ENCODE assay signal across 24 cellular contexts in the genomic region with DNA sequence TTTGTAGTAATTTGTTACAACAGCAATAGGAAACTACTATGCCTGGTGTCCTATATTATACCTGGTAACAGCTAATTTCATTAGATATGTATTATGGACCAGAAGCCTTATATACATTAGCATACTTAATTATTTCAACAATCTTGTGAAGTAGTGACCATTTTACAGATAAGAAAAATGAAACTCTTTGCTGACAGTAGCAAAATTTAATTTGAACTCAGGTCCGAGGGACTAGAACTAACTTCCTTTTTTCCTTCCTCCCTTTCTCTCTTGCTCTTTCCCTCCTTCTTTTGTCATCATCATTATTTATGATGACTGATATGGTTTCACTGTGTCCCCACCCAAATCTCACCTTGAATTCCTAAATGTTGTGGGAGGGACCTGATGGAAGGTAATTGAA.
A peak's percentile ranks its signal among the peaks of the same experiment; 100 is the strongest.
DNase-seq lines count a peak whose midpoint lies in the region; ATAC-seq, FAIRE-seq and TF ChIP-seq lines count a peak whose summit lies in the region.
"Had no signal": no experiment of that assay in that cellular context is flagged by ENCODE, and none has a peak within 500 bp of the region (broad histone marks: within the 10 kb centered on the region; RNA-seq: fewer than 3 reads in every experiment).

No MANE protein-coding gene starts in this region.

- H3K9me1 ChIP-seq in IMR-90 (ENCODE audit: insufficient read depth, low read length): no peaks in the 10 kb centered on the region

- H3K27me3 ChIP-seq in HepG2 (ENCODE audit: control insufficient read depth in 1 of 2, insufficient read depth in 2 of 2, low read length in 2 of 2) (no peaks in the 10 kb centered on the region), right lobe of liver (no peaks in the 10 kb centered on the region), IMR-90 (ENCODE audit: control insufficient read depth, insufficient read depth, low read length) (no peaks in the 10 kb centered on the region; the same call in 1 of the 2 replicates)
- H3K27me3 ChIP-seq: BE2C, BLaER1 had no signal

- H3K4me1 ChIP-seq in HepG2 (ENCODE audit: insufficient read depth, low read length) (no peaks in the 10 kb centered on the region), right lobe of liver (no peaks in the 10 kb centered on the region), IMR-90 (ENCODE audit: control insufficient read depth, insufficient read depth, low read length) (no peaks in the 10 kb centered on the region)
- H3K4me1 ChIP-seq: BE2C, BLaER1 had no signal

- no peak overlapping the region for H3K14ac ChIP-seq in IMR-90 (replicated peaks; ENCODE audit: low read depth, low read length)

- H3K79me1 ChIP-seq in IMR-90 (ENCODE audit: low read depth in 1 of 2, low read length in 2 of 2): no peaks in the 10 kb centered on the region

- no peak overlapping the region for H4K91ac ChIP-seq in IMR-90 (ENCODE audit: insufficient read depth, low read depth, low read length)

- BruUV-seq in HepG2 (replicated peaks; lab: Mats Ljungman, UMichigan): no TSS peak
- no TSS peak for BruUV-seq in IMR-90 (replicated peaks; lab: Mats Ljungman, UMichigan)

- no peak overlapping the region for H4K8ac ChIP-seq in IMR-90 (ENCODE audit: low read depth in 2 of 2, low read length in 2 of 2)

- H3K79me2 ChIP-seq in HepG2 (ENCODE audit: insufficient read depth, low read length): no peaks in the 10 kb centered on the region

- H4K20me1 ChIP-seq in HepG2 (ENCODE audit: insufficient read depth, low read length): no peaks in the 10 kb centered on the region
- H4K20me1 ChIP-seq in IMR-90 (ENCODE audit: insufficient read depth, low read length): no peaks in the 10 kb centered on the region
- H4K20me1 ChIP-seq: BLaER1 had no signal

- POLR2A ChIA-PET in HepG2 (lab: Yijun Ruan, JAX): no interaction called here
- POLR2A ChIA-PET in IMR-90 (lab: Charles Lee; ENCODE audit: unreplicated experiment): no interaction called here

- FAIRE-seq in HepG2 (lab: Jason Lieb, UNC): no peak
- FAIRE-seq: GM12878, GM12892, GM18507 had no signal

- ATAC-seq in HepG2 (no peak), right lobe of liver (no peak), IMR-90 (ENCODE audit: low read depth) (no peak)
- ATAC-seq: GM12878 had no signal

- WGBS in HepG2 (ENCODE audit: low lambda C conversion rate): 0% methylated on average over 1 of the region's 1 CpG
- WGBS in right lobe of liver (ENCODE audit: insufficient coverage, low coverage, low lambda C conversion rate, missing lambda C conversion rate): 58% methylated on average over 1 of the region's 1 CpG
- no CpG with 5 or more reads among the region's 1 CpG for WGBS in IMR-90 (ENCODE audit: extremely low coverage in 2 of 2, insufficient read length in 1 of 2), 2 experiments

- H3K4me3 ChIP-seq in HepG2 (replicated peaks in 1 of 3; ENCODE audit: insufficient read depth in 1 of 3, low read depth in 2 of 3, low read length in 3 of 3) (no peak overlapping the region), right lobe of liver (no peak overlapping the region), IMR-90 (ENCODE audit: insufficient read depth, low read depth, low read length) (no peak overlapping the region)
- H3K4me3 ChIP-seq: BLaER1, GM12878 had no signal

- no peak overlapping the region for H4K5ac ChIP-seq in IMR-90 (ENCODE audit: low read depth, low read length)

- no peak for TF ChIP-seq RAD21 in HepG2 (CRISPR knock-in tag; IDR thresholded peaks at IDR 0.05)
- TF ChIP-seq RAD21 in IMR-90 (IDR thresholded peaks at IDR 0.05; ENCODE audit: low read length): no peak

- H2AK9ac ChIP-seq in IMR-90 (replicated peaks; ENCODE audit: low read depth, low read length, poor library complexity): no peak overlapping the region

- H2BK20ac ChIP-seq in IMR-90 (ENCODE audit: low read depth, low read length): no peak overlapping the region

- CTCF ChIA-PET in HepG2 (lab: Yijun Ruan, JAX; ENCODE audit: low intra/inter-chr PET ratio, low total read pairs): no interaction called here
- CTCF ChIA-PET in IMR-90 (lab: Yijun Ruan, JAX): no interaction called here

- TF ChIP-seq CTCF in HepG2 (CRISPR knock-in tag; IDR thresholded peaks at IDR 0.05) (no peak), right lobe of liver (IDR thresholded peaks at IDR 0.05) (no peak), IMR-90 (conservative IDR thresholded peaks at IDR 0.05; ENCODE audit: low read depth, low read length) (no peak)

- no peak overlapping the region for H3K4me2 ChIP-seq in HepG2 (ENCODE audit: low read depth, low read length)
- H3K4me2 ChIP-seq in IMR-90 (ENCODE audit: low read depth, low read length): no peak overlapping the region
- H3K4me2 ChIP-seq: BLaER1 had no signal

- no peak overlapping the region for H3K18ac ChIP-seq in IMR-90 (ENCODE audit: low read depth, low read length)

- H3K9ac ChIP-seq in HepG2 (ENCODE audit: insufficient read depth, low read depth, low read length) (no peak overlapping the region), IMR-90 (ENCODE audit: low read depth, low read length) (no peak overlapping the region)
- H3K9ac ChIP-seq: BLaER1 had no signal

- H3K23ac ChIP-seq in IMR-90 (ENCODE audit: low read depth, low read length): no peak overlapping the region

- no peak overlapping the region for H3K4ac ChIP-seq in IMR-90 (ENCODE audit: low read depth, low read length)

- no peak overlapping the region for H3K27ac ChIP-seq in HepG2 (ENCODE audit: extremely low read length, insufficient read depth, low read length)
- H3K27ac ChIP-seq in right lobe of liver: no peak overlapping the region
- no peak overlapping the region for H3K27ac ChIP-seq in IMR-90 (ENCODE audit: insufficient read depth, low read length)
- no peak overlapping the region for H3K27ac ChIP-seq in caudate nucleus (ENCODE audit: low read depth, low read length)
- H3K27ac ChIP-seq: 22Rv1, BLaER1 had no signal

- intact Hi-C loops in HepG2 (cut with micrococcal nuclease; ENCODE audit: unreplicated experiment) (no loop called here), right lobe of liver (cut with DNase I) (no loop called here), IMR-90 (cut with micrococcal nuclease) (no loop called here)

- H2BK120ac ChIP-seq in IMR-90 (ENCODE audit: low read depth, low read length): no peak overlapping the region

- no peak for TF ChIP-seq POLR2A in HepG2 (IDR thresholded peaks at IDR 0.05; ENCODE audit: insufficient read depth in 1 of 2, low read depth in 2 of 2, low read length in 2 of 2)
- TF ChIP-seq POLR2A in right lobe of liver (IDR thresholded peaks at IDR 0.05): no peak
- TF ChIP-seq POLR2A in IMR-90 (IDR thresholded peaks at IDR 0.05; ENCODE audit: low read depth, low read length): no peak

- no peak overlapping the region for H3K56ac ChIP-seq in IMR-90 (ENCODE audit: extremely low read depth, insufficient read depth, low read length)

- in situ Hi-C loops in HepG2 (cut with HindIII; ENCODE audit: extremely low pct_ligation_motif_present, low pct_unique_long_range_greater_than_20kb): no loop called here
- in situ Hi-C loops in IMR-90 (cut with MboI; ENCODE audit: low sequenced_read_pairs): no loop called here

- H2BK15ac ChIP-seq in IMR-90 (ENCODE audit: low read depth, low read length): no peak overlapping the region

- H3K9me3 ChIP-seq in HepG2 (ENCODE audit: low read length): no peaks in the 10 kb centered on the region; the same call in 1 of the 2 replicates
- H3K9me3 ChIP-seq in right lobe of liver: no peaks in the 10 kb centered on the region
- no peaks in the 10 kb centered on the region for H3K9me3 ChIP-seq in IMR-90 (ENCODE audit: control insufficient read depth, insufficient read depth, low read length)
- H3K9me3 ChIP-seq: BE2C, BLaER1 had no signal

- H2BK5ac ChIP-seq in IMR-90 (ENCODE audit: low read depth, low read length, poor library complexity, severe bottlenecking): no peak overlapping the region

- TF ChIP-seq EP300 in HepG2 (IDR thresholded peaks at IDR 0.05; ENCODE audit: low read depth in 2 of 2, low read length in 2 of 2) (no peak), HepG2 (CRISPR knock-in tag; IDR thresholded peaks at IDR 0.05; ENCODE audit: borderline replicate concordance) (no peak)

- no peak overlapping the region for H2AK5ac ChIP-seq in IMR-90 (ENCODE audit: low read depth, low read length)

- no peak overlapping the region for H2AFZ ChIP-seq in HepG2 (ENCODE audit: low read length)
- no peak overlapping the region for H2AFZ ChIP-seq in IMR-90 (replicated peaks; ENCODE audit: low read length, poor library complexity)

- no peaks in the 10 kb centered on the region for H3K36me3 ChIP-seq in HepG2 (replicated peaks in 1 of 2; ENCODE audit: control insufficient read depth in 1 of 2, insufficient read depth in 2 of 2, low read length in 2 of 2)
- no peaks in the 10 kb centered on the region for H3K36me3 ChIP-seq in right lobe of liver
- no peaks in the 10 kb centered on the region for H3K36me3 ChIP-seq in IMR-90 (ENCODE audit: control insufficient read depth, insufficient read depth, low read length)
- H3K36me3 ChIP-seq: BE2C, BLaER1 had no signal

- dilution Hi-C loops in IMR-90 (cut with HindIII; ENCODE audit: low sequenced_read_pairs, unreplicated experiment): no loop called here

- DNase-seq in HepG2 (ENCODE audit: low spot score) (no peak), right lobe of liver (no peak), IMR-90 (no peak), caudate nucleus (lab: John Stamatoyannopoulos, UW) (no peak)
- DNase-seq in activated CD8-positive, alpha-beta memory T cell treated with anti-CD3 and anti-CD28 coated beads, Interleukin-2, amount 50 U/mL, for 48 hours: no peak
- DNase-seq: ACHN; BE2C; C1 segment of cervical spinal cord; CD4-positive, alpha-beta memory T cell; CD4-positive, CD25-positive, alpha-beta regulatory T cell; CD8-positive, alpha-beta memory T cell; COR-L47; DMS 273 treated with DMSO at 0.1 percent for 48 hours; DMS153; DMS53; DMS79; DND-41; EL; GDM1 had no signal

TF ChIP-seq in HepG2, 621 proteins besides CTCF, POLR2A, EP300 and RAD21 (continues in another document):
- TF ChIP-seq EZH2 (conservative IDR thresholded peaks at IDR 0.05; ENCODE audit: low read depth, low read length): no peak
- TF ChIP-seq ZNF883 (CRISPR knock-in tag; IDR thresholded peaks at IDR 0.05; ENCODE audit: not compliant biosample characterization): no peak
- no peak for TF ChIP-seq FOXK2 (IDR thresholded peaks at IDR 0.05)
- no peak for TF ChIP-seq SATB2 (CRISPR knock-in tag; IDR thresholded peaks at IDR 0.05)
- TF ChIP-seq TCF7 (IDR thresholded peaks at IDR 0.05; ENCODE audit: low read depth): no peak
- TF ChIP-seq ZNF44 (CRISPR knock-in tag; IDR thresholded peaks at IDR 0.05): no peak
- TF ChIP-seq MAFK (conservative IDR thresholded peaks at IDR 0.05 in 1 of 2, IDR thresholded peaks at IDR 0.05 in 1 of 2; ENCODE audit: low read length in 2 of 2): peak; percentile 19 to 78; a peak in 2 of 4 replicates

TF ChIP-seq in IMR-90, 13 proteins besides CTCF, POLR2A, EP300 and RAD21 (continues in another document):
- TF ChIP-seq MAFK (IDR thresholded peaks at IDR 0.05; ENCODE audit: low read depth, low read length) (peak; percentile 72), CEBPB (IDR thresholded peaks at IDR 0.05; ENCODE audit: low read depth, low read length) (no peak), CHD1 (IDR thresholded peaks at IDR 0.05; ENCODE audit: low read depth, low read length) (no peak), FOS (IDR thresholded peaks at IDR 0.05; ENCODE audit: low read depth, low read length) (no peak)
